14 cellular contexts compared by ENCODE assay signal in genomic region chr2:172060118-172060517, GRCh38. TPM values are rescaled to one million over a fixed set of nuclear protein-coding genes. Genes with fewer than 3 reads are reported as not detected.
"Had no signal": no experiment of that assay in that cellular context is flagged by ENCODE, and none has a peak within 500 bp of the region (broad histone marks: within the 10 kb centered on the region; RNA-seq: fewer than 3 reads in every experiment).

No MANE protein-coding gene starts in this region.

RNA-seq across cellular contexts. Expression of gene DLX1, which starts 25.2 kb away (rescaled TPM):
- total RNA-seq: activated naive CD4-positive, alpha-beta T cell treated with anti-CD3 and anti-CD28 coated beads for 36 hours; activated naive CD4-positive, alpha-beta T cell treated with anti-CD3 and anti-CD28 coated beads, Interleukin-2, amount 50 U/mL, for 72 hours; activated naive CD8-positive, alpha-beta T cell treated with anti-CD3 and anti-CD28 coated beads, Interleukin-2, amount 10 ng/mL, durations not matched to agents 7 days and 5 days; activated T-cell treated with anti-CD3 and anti-CD28 coated beads, Interleukin-2, amount 50 U/mL, for 4 hours; activated T-helper 1 cell treated with anti-CD3 and anti-CD28 coated beads, Interleukin-12 subunit alpha, Interleukin-12 subunit beta, Interleukin-2, Interleukin-4 antibody, amounts not matched to agents 30 ng/mL and 10 ng/mL and 1 ng/mL, durations not matched to agents 14 hours and 24 hours and 36 hours; activated T-helper 17 cell treated with anti-CD3 and anti-CD28 coated beads, Interleukin-2, amount 50 U/mL, for 72 hours; ascending aorta; body of pancreas; bronchial epithelial cell; cardiac muscle cell; cardiac septum; cerebellum had no signal
- polyA plus RNA-seq: cardiac muscle cell had no signal

RNA-seq across cellular contexts. Expression of gene DLX2, which starts 42.6 kb away (rescaled TPM):
- total RNA-seq: activated naive CD4-positive, alpha-beta T cell treated with anti-CD3 and anti-CD28 coated beads for 36 hours; activated naive CD4-positive, alpha-beta T cell treated with anti-CD3 and anti-CD28 coated beads, Interleukin-2, amount 50 U/mL, for 72 hours; activated naive CD8-positive, alpha-beta T cell treated with anti-CD3 and anti-CD28 coated beads for 36 hours; activated naive CD8-positive, alpha-beta T cell treated with anti-CD3 and anti-CD28 coated beads, Interleukin-2, amount 10 ng/mL, durations not matched to agents 7 days and 5 days; activated T-cell treated with anti-CD3 and anti-CD28 coated beads, Interleukin-2, amount 50 U/mL, for 4 hours; activated T-helper 1 cell treated with anti-CD3 and anti-CD28 coated beads, Interleukin-12 subunit alpha, Interleukin-12 subunit beta, Interleukin-2, Interleukin-4 antibody, amounts not matched to agents 30 ng/mL and 10 ng/mL and 1 ng/mL, durations not matched to agents 14 hours and 24 hours and 36 hours; activated T-helper 17 cell treated with anti-CD3 and anti-CD28 coated beads, Interleukin-2, amount 50 U/mL, for 72 hours; aorta; ascending aorta; body of pancreas; bronchial epithelial cell; cardiac muscle cell; cardiac septum; cerebellum had no signal
